Comparison of ENCODE assay signal across 21 cellular contexts in the genomic region with DNA sequence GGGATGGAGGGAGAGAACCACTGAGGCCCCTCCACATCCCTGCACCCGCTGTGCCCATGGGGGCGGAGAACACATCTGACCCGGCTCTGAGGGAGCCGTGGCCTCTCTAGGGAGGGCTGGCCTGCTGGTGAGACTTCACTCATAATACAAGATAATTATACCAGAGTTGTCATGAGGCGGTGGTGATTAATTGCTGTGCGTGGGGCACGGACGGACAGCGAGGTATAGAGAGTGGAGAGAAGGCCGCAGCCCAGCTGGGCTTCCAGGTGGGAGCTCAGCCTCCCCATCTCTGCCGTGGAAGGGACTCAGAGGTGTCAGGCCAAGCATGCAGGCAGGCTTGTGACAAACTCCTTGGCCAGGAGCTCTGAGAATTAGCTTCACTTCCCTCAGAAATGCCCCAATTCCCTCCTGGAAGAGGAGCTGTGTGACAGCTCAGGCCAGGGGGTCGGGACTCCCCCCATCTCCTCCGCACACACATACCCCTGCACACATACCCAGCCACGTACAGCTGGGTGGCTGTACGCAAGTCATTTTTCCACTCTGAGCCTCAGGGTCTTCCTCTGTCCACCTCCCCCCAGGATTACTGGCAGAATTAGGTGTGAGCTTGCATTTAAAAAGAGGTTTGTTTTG. TPM values are rescaled to one million over a fixed set of nuclear protein-coding genes. Genes with fewer than 3 reads are reported as not detected.
DNase-seq lines count a peak whose midpoint lies in the region; ATAC-seq and TF ChIP-seq lines count a peak whose summit lies in the region.
"Had no signal": no experiment of that assay in that cellular context is flagged by ENCODE, and none has a peak within 500 bp of the region (broad histone marks: within the 10 kb centered on the region; RNA-seq: fewer than 3 reads in every experiment).

No MANE protein-coding gene starts in this region.

- H3K27ac ChIP-seq in suprapubic skin (no peak overlapping the region), esophagus squamous epithelium (no peak overlapping the region)
- H3K27ac ChIP-seq: breast epithelium, neutrophil, Peyer's patch, right lobe of liver, upper lobe of right lung had no signal

- no peak for TF ChIP-seq POLR2A in suprapubic skin (IDR thresholded peaks at IDR 0.05)
- no peak for TF ChIP-seq POLR2A in esophagus squamous epithelium (IDR thresholded peaks at IDR 0.05)

- no peaks in the 10 kb centered on the region for H3K36me3 Mint-ChIP-seq in activated naive CD4-positive, alpha-beta T cell treated with anti-CD3 and anti-CD28 coated beads, Interleukin-2, amount 50 U/mL, for 24 hours
- H3K36me3 Mint-ChIP-seq in T-cell, result no peaks in the 10 kb centered on the region

- CTCF ChIA-PET in T-cell (lab: Charles Lee), result no interaction called here

- H3K27me3 ChIP-seq in suprapubic skin (peaks cover 88% of the 10 kb centered on the region), esophagus squamous epithelium (peaks cover 0 to 100% (median 18%) of the 10 kb centered on the region in 4 donors)

- DNase-seq in activated naive CD4-positive, alpha-beta T cell (lab: John Stamatoyannopoulos, UW), result no peak
- DNase-seq in T-cell (no peak), islet precursor cell (peak; percentile 43), suprapubic skin (ENCODE audit: low spot score in 2 of 2) (peak; percentile 41 to 47), NCI-H774 (lab: John Stamatoyannopoulos, UW) (no peak), esophagus squamous epithelium (lab: John Stamatoyannopoulos, UW) (no peak)
- DNase-seq: activated CD4-positive, alpha-beta T cell treated with anti-CD3 and anti-CD28 coated beads for 48 hours; activated gamma-delta T cell treated with Interleukin-2 at 50 U/mL for 16 hours; effector memory CD4-positive, alpha-beta T cell; NCI-H187 treated with DMSO at 0.1 percent for 48 hours; NCI-H524 treated with DMSO at 0.1 percent for 48 hours; stimulated activated CD4-positive, alpha-beta T cell treated with anti-CD3 and anti-CD28 coated beads, Interleukin-4, amount 100 ng/mL, for 1 hour; upper lobe of right lung had no signal

- intact Hi-C loops in esophagus squamous epithelium (cut with DNase I), result loop anchor here (5.0 to 10.0 kb wide), 2 partner anchors 72 to 404 kb away; no protein-coding TSS in a partner anchor

- H3K9me3 ChIP-seq in suprapubic skin, result no peaks in the 10 kb centered on the region
- no peaks in the 10 kb centered on the region for H3K9me3 ChIP-seq in esophagus squamous epithelium
- H3K9me3 ChIP-seq: breast epithelium, neutrophil, Peyer's patch, right lobe of liver, upper lobe of right lung had no signal

- WGBS in suprapubic skin, result 65% methylated on average over 6 of the region's 15 CpGs
- WGBS in esophagus squamous epithelium, 2 donors, result 61 to 66% methylated on average over 7 to 9 of the region's 15 CpGs

- no peak overlapping the region for H3K27ac Mint-ChIP-seq in activated naive CD4-positive, alpha-beta T cell treated with anti-CD3 and anti-CD28 coated beads, Interleukin-2, amount 50 U/mL, for 24 hours
- H3K27ac Mint-ChIP-seq in T-cell, result peak overlapping the region in 1 of 2 donors; percentile 28

- H3K4me3 ChIP-seq in suprapubic skin (no peak overlapping the region), esophagus squamous epithelium (no peak overlapping the region)
- H3K4me3 ChIP-seq: breast epithelium, Peyer's patch, right lobe of liver, upper lobe of right lung had no signal

- no peaks in the 10 kb centered on the region for H3K36me3 ChIP-seq in suprapubic skin
- H3K36me3 ChIP-seq in esophagus squamous epithelium, result no peaks in the 10 kb centered on the region
- H3K36me3 ChIP-seq: breast epithelium, neutrophil, Peyer's patch, right lobe of liver, upper lobe of right lung had no signal

- no peaks in the 10 kb centered on the region for H3K4me1 Mint-ChIP-seq in activated naive CD4-positive, alpha-beta T cell treated with anti-CD3 and anti-CD28 coated beads, Interleukin-2, amount 50 U/mL, for 24 hours
- peaks cover 4 to 11% (median 8%) of the 10 kb centered on the region in 3 donors for H3K4me1 Mint-ChIP-seq in T-cell

- peak overlapping the region; percentile 70 for H3K4me3 Mint-ChIP-seq in activated naive CD4-positive, alpha-beta T cell treated with anti-CD3 and anti-CD28 coated beads, Interleukin-2, amount 50 U/mL, for 24 hours
- H3K4me3 Mint-ChIP-seq in T-cell, result peak overlapping the region; percentile 19 to 74 (median 40)

- TF ChIP-seq CTCF in suprapubic skin (IDR thresholded peaks at IDR 0.05) (no peak), esophagus squamous epithelium (IDR thresholded peaks at IDR 0.05) (no peak)

- POLR2A ChIA-PET in T-cell (lab: Charles Lee), result no interaction called here

- H3K4me1 ChIP-seq in suprapubic skin (peaks cover 15% of the 10 kb centered on the region), esophagus squamous epithelium (peaks cover 6 to 27% (median 12%) of the 10 kb centered on the region in 3 donors)
- H3K4me1 ChIP-seq: breast epithelium had no signal

- ATAC-seq in T-cell (replicated peaks in 1 of 4), result no peak
- ATAC-seq in GM21367 (IDR thresholded peaks at IDR 0.05; ENCODE audit: unreplicated experiment), result no peak
- ATAC-seq: right lobe of liver, upper lobe of right lung had no signal

- H3K27me3 Mint-ChIP-seq in activated naive CD4-positive, alpha-beta T cell treated with anti-CD3 and anti-CD28 coated beads, Interleukin-2, amount 50 U/mL, for 24 hours, result peaks cover 34% of the 10 kb centered on the region
- H3K27me3 Mint-ChIP-seq in T-cell, result peaks cover 51 to 73% of the 10 kb centered on the region in 2 donors

- no peaks in the 10 kb centered on the region for H3K9me3 Mint-ChIP-seq in activated naive CD4-positive, alpha-beta T cell treated with anti-CD3 and anti-CD28 coated beads, Interleukin-2, amount 50 U/mL, for 24 hours
- no peaks in the 10 kb centered on the region for H3K9me3 Mint-ChIP-seq in T-cell

- TF ChIP-seq EP300 in suprapubic skin (IDR thresholded peaks at IDR 0.05), result no peak

RNA-seq across cellular contexts. Expression of a gene that starts 6.0 kb away (rescaled TPM):
- total RNA-seq in T-cell (1 to 10 TPM in 4 of 5 donors, under 1 TPM in 1; 0.98 to 4.6 (median 3.5) TPM), suprapubic skin (10 to 100 TPM in 1 of 4 donors, 1 to 10 TPM in 3; 2.4 to 10.3 (median 5.4) TPM), esophagus squamous epithelium (10 to 100 TPM in 1 of 4 donors, 1 to 10 TPM in 3; 1.6 to 12.8 (median 1.9) TPM)

RNA-seq across cellular contexts. Expression of a gene that starts 32.3 kb away (rescaled TPM):
- total RNA-seq in T-cell (not detected), suprapubic skin (not detected), esophagus squamous epithelium (not detected)
- total RNA-seq: breast epithelium, HT-29, lower leg skin, Peyer's patch, right lobe of liver, upper lobe of right lung had no signal

Comparison
In these comparisons a context has a peak if more than half of its experiments do, and no peak if none do; other contexts are left out.
1. DNase-seq: peak in islet precursor cell (single experiment) and suprapubic skin (2 of 2); none in activated naive CD4-positive, alpha-beta T cell (0 of 4), T-cell (0 of 34), NCI-H774 (single experiment) and esophagus squamous epithelium (single experiment).